9 cellular contexts compared by ENCODE assay signal in the genomic region with DNA sequence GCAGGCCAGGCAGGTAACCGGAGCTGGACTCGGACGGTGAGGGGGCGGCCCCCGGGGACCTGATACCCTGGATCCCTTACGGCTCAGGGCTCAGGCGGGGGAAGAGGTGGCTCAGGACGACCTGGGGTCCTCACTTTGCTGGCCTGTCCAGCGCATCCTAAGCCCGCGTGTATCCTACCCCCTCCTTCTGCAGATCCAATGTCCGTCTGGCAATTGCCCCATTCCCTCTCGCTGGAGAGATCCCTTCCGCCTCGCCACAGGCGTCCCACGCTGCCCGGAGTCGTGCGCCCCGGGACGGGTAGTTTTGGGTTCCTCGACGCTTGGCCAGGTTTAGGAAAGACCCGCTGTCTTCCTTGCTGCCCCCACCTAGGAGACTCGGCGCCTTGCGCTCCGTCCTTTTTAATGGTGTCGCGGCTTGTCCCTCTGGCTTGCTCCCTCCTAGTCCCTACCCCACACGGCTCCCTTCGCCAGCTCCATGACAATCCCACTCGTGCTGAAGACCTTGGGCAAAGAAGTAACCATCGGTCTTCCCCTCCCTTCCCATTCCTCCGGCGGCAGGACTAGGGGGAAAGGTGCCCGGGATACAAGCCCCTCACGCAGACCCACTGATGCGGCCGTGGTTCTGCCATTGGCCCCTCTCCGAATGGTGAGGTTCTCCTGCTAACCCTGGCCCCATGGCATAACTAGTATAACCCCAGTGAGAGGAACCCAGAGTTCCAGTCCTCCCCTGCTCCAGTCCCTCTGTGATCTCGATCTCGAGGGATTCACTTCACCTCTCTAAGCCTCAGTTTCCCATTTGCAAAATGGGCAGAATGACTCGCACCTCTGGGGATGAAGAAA.
DNase-seq lines count a peak whose midpoint lies in the region; ATAC-seq and TF ChIP-seq lines count a peak whose summit lies in the region.
"Had no signal": no experiment of that assay in that cellular context is flagged by ENCODE, and none has a peak within 500 bp of the region (broad histone marks: within the 10 kb centered on the region; RNA-seq: fewer than 3 reads in every experiment).

No MANE protein-coding gene starts in this region.

- H3K4me2 ChIP-seq in skeletal muscle satellite cell (ENCODE audit: low read length): peak overlapping the region; percentile 37

- ATAC-seq in activated CD8-positive, alpha-beta T cell treated with anti-CD3 and anti-CD28 coated beads for 36 hours: no peak
- ATAC-seq in HG03039 (IDR thresholded peaks at IDR 0.05; ENCODE audit: unreplicated experiment): no peak

- H3K4me3 ChIP-seq in iPS-15b (ENCODE audit: low read depth, low read length): peak overlapping the region; percentile 75
- no peak overlapping the region for H3K4me3 ChIP-seq in skeletal muscle satellite cell (ENCODE audit: low read length)

- intact Hi-C loops in activated CD8-positive, alpha-beta T cell treated with anti-CD3 and anti-CD28 coated beads for 36 hours (cut with micrococcal nuclease): no loop called here

- peaks cover 24% of the 10 kb centered on the region for H3K4me1 Mint-ChIP-seq in T-helper 1 cell treated with Interleukin-12 subunit alpha and Interleukin-12 subunit beta and Interleukin-4 antibody, amounts not matched to agents 30 μg/mL and 1 μg/mL, for 36 hours (ENCODE audit: low read depth)
- H3K4me1 Mint-ChIP-seq in activated CD8-positive, alpha-beta T cell treated with anti-CD3 and anti-CD28 coated beads for 36 hours (ENCODE audit: low read depth): peaks cover 43% of the 10 kb centered on the region

- H3K9ac ChIP-seq in iPS-15b (ENCODE audit: low read depth, low read length) (no peak overlapping the region), skeletal muscle satellite cell (ENCODE audit: low read depth, low read length) (no peak overlapping the region)

- H3K9me3 Mint-ChIP-seq in T-helper 1 cell treated with Interleukin-12 subunit alpha and Interleukin-12 subunit beta and Interleukin-4 antibody, amounts not matched to agents 30 μg/mL and 1 μg/mL, for 36 hours: no peaks in the 10 kb centered on the region
- H3K9me3 Mint-ChIP-seq in activated CD8-positive, alpha-beta T cell treated with anti-CD3 and anti-CD28 coated beads for 36 hours: no peaks in the 10 kb centered on the region

- DNase-seq in T-helper 1 cell (no peak), DMS114 treated with DMSO at 0.1 percent for 48 hours (lab: John Stamatoyannopoulos, UW; ENCODE audit: unreplicated experiment) (no peak)
- DNase-seq in activated CD8-positive, alpha-beta T cell treated with anti-CD3 and anti-CD28 coated beads for 36 hours: no peak
- DNase-seq in stimulated activated CD4-positive, alpha-beta T cell treated with anti-CD3 and anti-CD28 coated beads, Interleukin-4, amount 100 ng/mL, for 1 hour: no peak
- DNase-seq: effector CD8-positive, alpha-beta T cell had no signal

- H3K27me3 Mint-ChIP-seq in T-helper 1 cell treated with Interleukin-12 subunit alpha and Interleukin-12 subunit beta and Interleukin-4 antibody, amounts not matched to agents 30 μg/mL and 1 μg/mL, for 36 hours (ENCODE audit: low read depth): peaks cover 74% of the 10 kb centered on the region
- H3K27me3 Mint-ChIP-seq in activated CD8-positive, alpha-beta T cell treated with anti-CD3 and anti-CD28 coated beads for 36 hours: peaks cover 67% of the 10 kb centered on the region

- H3K4me1 ChIP-seq in iPS-15b (ENCODE audit: control insufficient read depth, insufficient read depth, low read length) (peaks cover 17% of the 10 kb centered on the region), skeletal muscle satellite cell (ENCODE audit: control insufficient read depth, insufficient read depth, low read length) (peaks cover 24% of the 10 kb centered on the region)

- peak overlapping the region; percentile 76 for H3K27ac Mint-ChIP-seq in T-helper 1 cell treated with Interleukin-12 subunit alpha and Interleukin-12 subunit beta and Interleukin-4 antibody, amounts not matched to agents 30 μg/mL and 1 μg/mL, for 36 hours
- no peak overlapping the region for H3K27ac Mint-ChIP-seq in activated CD8-positive, alpha-beta T cell treated with anti-CD3 and anti-CD28 coated beads for 36 hours

- H3K9me3 ChIP-seq in iPS-15b (ENCODE audit: control insufficient read depth, insufficient read depth, low read length) (no peaks in the 10 kb centered on the region), skeletal muscle satellite cell (replicated peaks; ENCODE audit: low read length) (no peaks in the 10 kb centered on the region)

- no peaks in the 10 kb centered on the region for H3K36me3 ChIP-seq in iPS-15b (ENCODE audit: control insufficient read depth, insufficient read depth, low read length)
- no peaks in the 10 kb centered on the region for H3K36me3 ChIP-seq in skeletal muscle satellite cell (ENCODE audit: insufficient read depth, low read length)

- H3K27me3 ChIP-seq in iPS-15b (ENCODE audit: control insufficient read depth, insufficient read depth, low read length) (peaks cover 77% of the 10 kb centered on the region), skeletal muscle satellite cell (ENCODE audit: control insufficient read depth, insufficient read depth, low read length) (peaks cover 83% of the 10 kb centered on the region)

- POLR2A ChIA-PET in activated CD8-positive, alpha-beta T cell treated with anti-CD3 and anti-CD28 coated beads for 36 hours (lab: Charles Lee): interaction anchor here (0.7 kb wide), 1 partner anchor 267 kb away, joined by 3 read pairs; no protein-coding TSS in a partner anchor

- peak overlapping the region; percentile 37 for H3K4me3 Mint-ChIP-seq in T-helper 1 cell treated with Interleukin-12 subunit alpha and Interleukin-12 subunit beta and Interleukin-4 antibody, amounts not matched to agents 30 μg/mL and 1 μg/mL, for 36 hours
- H3K4me3 Mint-ChIP-seq in activated CD8-positive, alpha-beta T cell treated with anti-CD3 and anti-CD28 coated beads for 36 hours: peak overlapping the region; percentile 7

- TF ChIP-seq CTCF in activated CD8-positive, alpha-beta T cell treated with anti-CD3 and anti-CD28 coated beads for 36 hours (IDR thresholded peaks at IDR 0.05): no peak

- peaks cover 3% of the 10 kb centered on the region for H3K36me3 Mint-ChIP-seq in T-helper 1 cell treated with Interleukin-12 subunit alpha and Interleukin-12 subunit beta and Interleukin-4 antibody, amounts not matched to agents 30 μg/mL and 1 μg/mL, for 36 hours (ENCODE audit: low read depth)
- no peaks in the 10 kb centered on the region for H3K36me3 Mint-ChIP-seq in activated CD8-positive, alpha-beta T cell treated with anti-CD3 and anti-CD28 coated beads for 36 hours (ENCODE audit: low read depth)

- CTCF ChIA-PET in activated CD8-positive, alpha-beta T cell treated with anti-CD3 and anti-CD28 coated beads for 36 hours (lab: Charles Lee): interaction anchor here (2.6 kb wide), 1 partner anchor 47 kb away, joined by 11 read pairs; no protein-coding TSS in a partner anchor
